ENCODE assay signal across 9 cellular contexts in the genomic region with DNA sequence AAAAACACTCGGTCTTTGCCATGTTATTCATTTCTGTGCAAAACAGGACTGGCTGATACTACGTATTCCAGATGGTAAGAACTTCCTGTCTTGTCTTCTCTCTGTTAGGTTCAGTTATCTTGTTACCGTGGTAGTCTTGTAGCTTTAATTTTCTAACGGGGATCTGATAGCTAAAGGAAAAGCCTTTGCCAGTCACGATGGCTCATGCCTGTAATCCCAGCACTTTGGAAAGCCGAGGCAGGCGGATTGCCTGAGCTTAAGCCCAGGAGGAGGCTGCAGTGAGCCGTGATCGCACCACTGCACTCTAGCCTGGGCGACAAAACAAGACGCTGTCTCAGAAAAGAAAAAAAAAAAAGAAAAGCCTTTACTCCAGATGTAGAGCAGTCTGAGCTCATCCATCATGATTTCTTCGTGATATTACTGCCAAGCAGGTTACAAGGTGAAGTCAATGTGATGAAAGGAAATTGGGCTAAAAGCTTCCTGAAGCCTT. TPM values are rescaled to one million over a fixed set of nuclear protein-coding genes. Genes with fewer than 3 reads are reported as not detected.
DNase-seq lines count a peak whose midpoint lies in the region; ATAC-seq, FAIRE-seq and TF ChIP-seq lines count a peak whose summit lies in the region.
"Had no signal": no experiment of that assay in that cellular context is flagged by ENCODE, and none has a peak within 500 bp of the region (broad histone marks: within the 10 kb centered on the region; RNA-seq: fewer than 3 reads in every experiment).

No MANE protein-coding gene starts in this region.

- H3K9me3 ChIP-seq in thoracic aorta, result no peaks in the 10 kb centered on the region
- H3K9me3 ChIP-seq in PC-3 (ENCODE audit: low read length), result no peaks in the 10 kb centered on the region

- ATAC-seq in thoracic aorta (ENCODE audit: insufficient number of reproducible peaks, low FRiP score, low read depth) (no peak), PC-3 (no peak)

- peak; percentile 23 for DNase-seq in activated naive CD4-positive, alpha-beta T cell treated with anti-CD3 and anti-CD28 coated beads for 36 hours
- DNase-seq in activated naive CD4-positive, alpha-beta T cell treated with anti-CD3 and anti-CD28 coated beads, Interleukin-2, amount 50 U/mL, for 16 hours, result no peak
- DNase-seq in astrocyte of the hippocampus (ENCODE audit: low read depth, low spot score) (peak; percentile 21), inferior parietal cortex (ENCODE audit: extremely low spot score) (peak; percentile 55), thoracic aorta (ENCODE audit: low spot score) (no peak), H54 (ENCODE audit: insufficient read length, low spot score) (no peak), PC-3 (no peak), GM20000 (ENCODE audit: low spot score) (no peak)

- H3K9me2 ChIP-seq in PC-3 (replicated peaks; ENCODE audit: low read length), result no peaks in the 10 kb centered on the region

- BruUV-seq in PC-3 (replicated peaks; lab: Mats Ljungman, UMichigan), result no TSS peak

- POLR2A ChIA-PET in PC-3 (lab: Charles Lee; ENCODE audit: unreplicated experiment), result no interaction called here

- H3K4me1 ChIP-seq in thoracic aorta (ENCODE audit: control insufficient read depth in 1 of 2, low read depth in 2 of 2), result no peaks in the 10 kb centered on the region
- H3K4me1 ChIP-seq in PC-3 (ENCODE audit: insufficient read depth, low read length), result no peaks in the 10 kb centered on the region

- no peaks in the 10 kb centered on the region for H3K27me3 Mint-ChIP-seq in activated naive CD4-positive, alpha-beta T cell treated with anti-CD3 and anti-CD28 coated beads for 36 hours (ENCODE audit: low read depth)

- TF ChIP-seq CTCF in thoracic aorta (IDR thresholded peaks at IDR 0.05) (no peak), PC-3 (conservative IDR thresholded peaks at IDR 0.05; ENCODE audit: low read depth, low read length) (no peak), GM20000 (IDR thresholded peaks at IDR 0.05; ENCODE audit: extremely low read depth, missing control alignments) (no peak)

- H3K79me2 ChIP-seq in PC-3 (ENCODE audit: low read length), result no peaks in the 10 kb centered on the region

- H3K27ac ChIP-seq in thoracic aorta (no peak overlapping the region), PC-3 (ENCODE audit: low read length) (no peak overlapping the region)

- no peak for TF ChIP-seq POLR2A in H54 (IDR thresholded peaks at IDR 0.05; ENCODE audit: low read depth, low read length)

- peak overlapping the region; percentile 44 for H3K27ac Mint-ChIP-seq in activated naive CD4-positive, alpha-beta T cell treated with anti-CD3 and anti-CD28 coated beads for 36 hours

- no peaks in the 10 kb centered on the region for H3K36me3 Mint-ChIP-seq in activated naive CD4-positive, alpha-beta T cell treated with anti-CD3 and anti-CD28 coated beads for 36 hours (ENCODE audit: low read depth)

- no peaks in the 10 kb centered on the region for H3K27me3 ChIP-seq in thoracic aorta (replicated peaks; ENCODE audit: insufficient read depth)
- no peaks in the 10 kb centered on the region for H3K27me3 ChIP-seq in PC-3 (ENCODE audit: low read length)

- H3K4me3 Mint-ChIP-seq in activated naive CD4-positive, alpha-beta T cell treated with anti-CD3 and anti-CD28 coated beads for 36 hours, result peak overlapping the region; percentile 69

- H3K4me1 Mint-ChIP-seq in activated naive CD4-positive, alpha-beta T cell treated with anti-CD3 and anti-CD28 coated beads for 36 hours (ENCODE audit: low read depth), result peaks cover 12% of the 10 kb centered on the region

- no peaks in the 10 kb centered on the region for H3F3A ChIP-seq in PC-3 (ENCODE audit: low read length, unreplicated experiment)

- FAIRE-seq in H54 (lab: Jason Lieb, UNC), result no peak
- FAIRE-seq: G401.6 had no signal

- H2AFZ ChIP-seq in PC-3 (ENCODE audit: low read length), result no peak overlapping the region

- H3K4me3 ChIP-seq in thoracic aorta (peak overlapping the region; percentile 1), PC-3 (ENCODE audit: low read length) (no peak overlapping the region)

- no peaks in the 10 kb centered on the region for H4K20me1 ChIP-seq in PC-3 (ENCODE audit: low read length)

- no peak overlapping the region for H3K4me2 ChIP-seq in PC-3 (ENCODE audit: low read length)

- H3K9ac ChIP-seq in PC-3 (ENCODE audit: low read length), result no peak overlapping the region

- CTCF ChIA-PET in activated naive CD4-positive, alpha-beta T cell treated with anti-CD3 and anti-CD28 coated beads for 36 hours (lab: Charles Lee), result interaction anchor here (0.6 to 1.0 kb wide), 2 partner anchors 28 to 87 kb away, joined by 3 read pairs; no protein-coding TSS in a partner anchor
- CTCF ChIA-PET in PC-3 (lab: Charles Lee), result no interaction called here

- intact Hi-C loops in activated naive CD4-positive, alpha-beta T cell treated with anti-CD3 and anti-CD28 coated beads for 36 hours (cut with micrococcal nuclease), result no loop called here
- intact Hi-C loops in PC-3 (cut with micrococcal nuclease), result no loop called here

- no peaks in the 10 kb centered on the region for H3K9me3 Mint-ChIP-seq in activated naive CD4-positive, alpha-beta T cell treated with anti-CD3 and anti-CD28 coated beads for 36 hours

- H3K36me3 ChIP-seq in thoracic aorta (no peaks in the 10 kb centered on the region), PC-3 (ENCODE audit: low read depth, low read length) (no peaks in the 10 kb centered on the region)

RNA-seq across cellular contexts. Expression of gene MSTO1, which starts 11.1 kb away (rescaled TPM):
- 10 to 100 TPM; 58.6 to 63.1 TPM for total RNA-seq in activated naive CD4-positive, alpha-beta T cell treated with anti-CD3 and anti-CD28 coated beads for 36 hours
- total RNA-seq in thoracic aorta (10 to 100 TPM; 15.0 to 25.7 TPM), PC-3 (2014; rRNA removed) (76.6 and 80.3 TPM in 2 replicates)

RNA-seq across cellular contexts. Expression of gene ASH1L, which starts 36.3 kb away (rescaled TPM):
- 10 to 100 TPM; 27.4 to 27.5 TPM for total RNA-seq in activated naive CD4-positive, alpha-beta T cell treated with anti-CD3 and anti-CD28 coated beads for 36 hours
- total RNA-seq in thoracic aorta, result 10 to 100 TPM; 52.7 to 84.2 TPM
- 27.6 and 38.9 TPM in 2 replicates for total RNA-seq in PC-3 (2014; rRNA removed)

Comparison
In these comparisons a context has a peak if more than half of its experiments do, and no peak if none do; other contexts are left out.
1. DNase-seq: peak in activated naive CD4-positive, alpha-beta T cell treated with anti-CD3 and anti-CD28 coated beads for 36 hours (single experiment), astrocyte of the hippocampus (single experiment) and inferior parietal cortex (single experiment); none in activated naive CD4-positive, alpha-beta T cell treated with anti-CD3 and anti-CD28 coated beads, Interleukin-2, amount 50 U/mL, for 16 hours (single experiment), thoracic aorta (single experiment), H54 (single experiment), PC-3 (single experiment) and GM20000 (single experiment).